In the genomic region with DNA sequence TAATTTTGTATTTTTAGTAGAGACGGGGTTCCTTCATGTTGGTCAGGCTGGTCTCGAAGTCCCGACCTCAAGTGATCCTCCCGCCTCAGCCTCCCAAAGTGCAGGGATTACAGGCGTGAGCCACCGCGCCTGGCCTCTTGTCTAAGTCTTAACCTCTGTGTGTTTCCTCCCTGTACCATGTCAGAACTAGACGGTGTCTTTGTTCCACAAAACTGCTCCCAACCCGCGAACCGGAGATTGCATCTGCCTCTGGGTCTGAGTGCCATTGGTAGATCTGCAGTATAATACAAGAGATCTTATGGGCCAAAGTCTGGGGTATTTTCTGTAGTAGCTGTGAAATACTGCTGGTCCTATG, we compare ENCODE assay signal across 10 cellular contexts. TPM values are rescaled to one million over a fixed set of nuclear protein-coding genes. Genes with fewer than 3 reads are reported as not detected.
A peak's percentile ranks its signal among the peaks of the same experiment; 100 is the strongest.
DNase-seq lines count a peak whose midpoint lies in the region; ATAC-seq, FAIRE-seq and TF ChIP-seq lines count a peak whose summit lies in the region.
"Had no signal": no experiment of that assay in that cellular context is flagged by ENCODE, and none has a peak within 500 bp of the region (broad histone marks: within the 10 kb centered on the region; RNA-seq: fewer than 3 reads in every experiment).

No MANE protein-coding gene starts in this region.

- TF ChIP-seq EP300 in GM12878 (IDR thresholded peaks at IDR 0.05; ENCODE audit: borderline replicate concordance in 1 of 2, control insufficient read depth in 1 of 2, low read depth in 2 of 2, low read length in 2 of 2): no peak

- H3K4me1 ChIP-seq in KMS-11 (ENCODE audit: low read depth, poor library complexity, severe bottlenecking) (peaks cover 7% of the 10 kb centered on the region), GM12878 (ENCODE audit: control insufficient read depth, insufficient read depth, low read length) (no peaks in the 10 kb centered on the region), osteoblast (ENCODE audit: insufficient read depth, low read length) (peaks cover 4% of the 10 kb centered on the region)

- no peak overlapping the region; the same call in 1 of the 2 replicates for H3K27ac ChIP-seq in KMS-11
- H3K27ac ChIP-seq in GM12878 (ENCODE audit: control insufficient read depth, insufficient read depth): no peak overlapping the region
- no peak overlapping the region for H3K27ac ChIP-seq in osteoblast (ENCODE audit: low read depth, low read length)

- SMC1A ChIA-PET in GM12878 (lab: Charles Lee; ENCODE audit: uncharacterized antibody, unreplicated experiment): interaction anchor here (1.9 kb wide), 1 partner anchor 35 kb away, joined by 4 read pairs; no protein-coding TSS in a partner anchor

- 89% methylated on average over 11 of the region's 11 CpGs for WGBS in GM12878 (ENCODE audit: insufficient coverage, insufficient replicate concordance, low lambda C conversion rate, missing lambda C conversion rate)

- peak overlapping the region; percentile 97; the same call in 1 of the 2 replicates for H3K9ac ChIP-seq in KMS-11
- no peak overlapping the region; the same call in 1 of the 2 replicates for H3K9ac ChIP-seq in GM12878 (ENCODE audit: control insufficient read depth, insufficient read depth, low read length)

- intact Hi-C loops in GM12878 (cut with micrococcal nuclease; ENCODE audit: unreplicated experiment): loop anchor here (1.0 kb wide), 1 partner anchor 8 kb away; a partner anchor contains a TSS

- H2AFZ ChIP-seq in KMS-11 (ENCODE audit: low read depth) (peak overlapping the region; percentile 100; the same call in 1 of the 2 replicates), GM12878 (ENCODE audit: control insufficient read depth, low read depth, low read length) (no peak overlapping the region), osteoblast (ENCODE audit: low read length) (peak overlapping the region; percentile 0)

- peaks cover 18% of the 10 kb centered on the region for H3K79me2 ChIP-seq in KMS-11 (ENCODE audit: insufficient read depth, low read depth)
- H3K79me2 ChIP-seq in GM12878 (ENCODE audit: control insufficient read depth, insufficient read depth, low read length): peaks cover 21% of the 10 kb centered on the region
- H3K79me2 ChIP-seq in osteoblast (ENCODE audit: insufficient read depth, low read length): peaks cover 40% of the 10 kb centered on the region

- no TSS peak for BruUV-seq in GM12878 (replicated peaks; lab: Mats Ljungman, UMichigan)

- DNase-seq in DMS53 (lab: John Stamatoyannopoulos, UW) (peak; percentile 16), DMS53 treated with DMSO at 0.1 percent for 48 hours (lab: John Stamatoyannopoulos, UW; ENCODE audit: unreplicated experiment) (no peak), GM12878 (ENCODE audit: low read depth, low spot score) (no peak), osteoblast (ENCODE audit: insufficient read length, low spot score, missing footprints) (no peak), iPS-NIHi7 (ENCODE audit: extremely low spot score) (no peak), superior temporal gyrus (ENCODE audit: extremely low spot score) (no peak)
- DNase-seq: NCI-H510A treated with DMSO at 0.1 percent for 48 hours had no signal

- H3K9me3 ChIP-seq in GM12878 (replicated peaks; ENCODE audit: control insufficient read depth, insufficient read depth, low read length) (no peaks in the 10 kb centered on the region), osteoblast (ENCODE audit: low read depth, low read length) (no peaks in the 10 kb centered on the region)

- POLR2A ChIA-PET in GM12878 (lab: Charles Lee): interaction anchor here (0.7 kb wide), 1 partner anchor 11 kb away, joined by 3 read pairs; no protein-coding TSS in a partner anchor

- H3K4me2 ChIP-seq in KMS-11: peak overlapping the region; percentile 91; the same call in 1 of the 2 replicates
- peak overlapping the region; percentile 3; the same call in 1 of the 2 replicates for H3K4me2 ChIP-seq in GM12878 (ENCODE audit: control insufficient read depth, insufficient read depth)
- no peak overlapping the region for H3K4me2 ChIP-seq in osteoblast (ENCODE audit: insufficient read depth, low read length)

- no peak for TF ChIP-seq POLR2A in GM12878 (IDR thresholded peaks at IDR 0.05; ENCODE audit: low read depth, low read length)

- no peaks in the 10 kb centered on the region for H3K27me3 ChIP-seq in KMS-11 (ENCODE audit: insufficient read depth, low read depth)
- H3K27me3 ChIP-seq in GM12878 (replicated peaks in 1 of 2; ENCODE audit: control insufficient read depth in 2 of 2, insufficient read depth in 2 of 2, low read length in 1 of 2): no peaks in the 10 kb centered on the region
- H3K27me3 ChIP-seq in osteoblast (ENCODE audit: insufficient read depth, low read length): no peaks in the 10 kb centered on the region

- H4K20me1 ChIP-seq in KMS-11 (ENCODE audit: insufficient read depth) (no peaks in the 10 kb centered on the region), GM12878 (ENCODE audit: control insufficient read depth, insufficient read depth) (no peaks in the 10 kb centered on the region), osteoblast (ENCODE audit: insufficient read depth, low read length) (no peaks in the 10 kb centered on the region)

- no peak for FAIRE-seq in GM12878 (lab: Jason Lieb, UNC)
- FAIRE-seq: islet of Langerhans had no signal

- CTCF ChIA-PET in GM12878 (lab: Yijun Ruan, JAX): interaction anchor here (0.8 kb wide), 2 partner anchors 8 to 43 kb away, joined by 3 to 4 read pairs; a partner anchor contains a TSS

- no peak for ATAC-seq in GM12878
- no peak for ATAC-seq in HG03442 (IDR thresholded peaks at IDR 0.05; ENCODE audit: unreplicated experiment)

- H3K4me3 ChIP-seq in KMS-11 (IDR thresholded peaks at IDR 0.05; ENCODE audit: insufficient read depth, low read depth, low read length) (no peak overlapping the region), GM12878 (peak overlapping the region; percentile 99; the same call in 1 of the 2 replicates), osteoblast (ENCODE audit: insufficient read depth, low read length) (no peak overlapping the region)

- no peaks in the 10 kb centered on the region for H3K36me3 ChIP-seq in KMS-11 (ENCODE audit: insufficient read depth)
- no peaks in the 10 kb centered on the region for H3K36me3 ChIP-seq in GM12878 (ENCODE audit: control insufficient read depth in 2 of 2, insufficient read depth in 2 of 2, low read length in 1 of 2)
- peaks cover 5% of the 10 kb centered on the region for H3K36me3 ChIP-seq in osteoblast (ENCODE audit: insufficient read depth, low read length)

- in situ Hi-C loops in GM12878 (cut with MboI): no loop called here

- RAD21 ChIA-PET in GM12878 (lab: Charles Lee; ENCODE audit: unreplicated experiment): no interaction called here

- no peak for TF ChIP-seq CTCF in KMS-11 (conservative IDR thresholded peaks at IDR 0.05; ENCODE audit: low read depth, low read length)
- TF ChIP-seq CTCF in GM12878 (IDR thresholded peaks at IDR 0.05 in 2 of 3, conservative IDR thresholded peaks at IDR 0.05 in 1 of 3; ENCODE audit: control insufficient read depth in 2 of 3, extremely low read depth in 1 of 3, insufficient read depth in 1 of 3, low read depth in 3 of 3, low read length in 3 of 3): no peak
- TF ChIP-seq CTCF in osteoblast (IDR thresholded peaks at IDR 0.05; ENCODE audit: extremely low read depth, low read depth, low read length): no peak

- TF ChIP-seq RAD21 in GM12878 (IDR thresholded peaks at IDR 0.05; ENCODE audit: insufficient read depth, low read depth, low read length): no peak

RNA-seq across cellular contexts. Expression of a gene that starts 1.3 kb away (rescaled TPM):
- 74.3 and 77.7 TPM in 2 replicates for total RNA-seq in GM12878 (2013; cell fraction: nucleolus; rRNA removed)
- total RNA-seq in GM12878 (2014; rRNA removed): 22.2 and 25.1 TPM in 2 replicates
- 23.8 and 26.2 TPM in 2 replicates for total RNA-seq in GM12878 (2014; rRNA removed; fragmentation: Illumina TruSeq; extraction: Trizol)
- 18.2 and 21.8 TPM in 2 replicates for total RNA-seq in GM12878 (2021)
- 11.8 TPM for polyA plus RNA-seq in GM12878 (2011; ENCODE audit: low read depth)
- polyA plus RNA-seq in GM12878 (2011; rRNA removed): 24.9 and 43.1 TPM in 2 replicates
- polyA plus RNA-seq in GM12878 (2011; cell fraction: cytosol; rRNA removed): 9.6 and 11.9 TPM in 2 replicates
- polyA plus RNA-seq in GM12878 (2011; cell fraction: nucleus; rRNA removed): 10.8 and 12.3 TPM in 2 replicates
- 18.8 and 21.5 TPM in 2 replicates for polyA plus RNA-seq in GM12878 (2012)
- 22.4 and 27.1 TPM in 2 replicates for polyA plus RNA-seq in GM12878 (2014; fragmentation: Illumina TruSeq; extraction: Trizol)
- polyA plus RNA-seq in GM12878 (2014; fragmentation: Nextera tagmentation; extraction: Ambion mirVana): 10 to 100 TPM in 1 of 2 experiments, 1 to 10 TPM in 1; 9.1 to 12.9 TPM
- polyA plus RNA-seq in GM12878 (2014; rRNA removed): 18.1 and 22.1 TPM in 2 replicates
- 10 to 100 TPM; 26.2 to 29.3 TPM for polyA plus RNA-seq in GM12878 (2016; fragmentation: Nextera tagmentation; extraction: Ambion mirVana)
- polyA minus RNA-seq in GM12878 (2011; rRNA and poly(A)+ RNA removed): 7.2 and 12.3 TPM in 2 replicates
- 3.7 and 5.9 TPM in 2 replicates for polyA minus RNA-seq in GM12878 (2011; cell fraction: cytosol; rRNA and poly(A)+ RNA removed)
- polyA minus RNA-seq in GM12878 (2011; cell fraction: nucleus; rRNA and poly(A)+ RNA removed): 14.4 and 19.8 TPM in 2 replicates
- total RNA-seq in osteoblast: 20.3 and 20.6 TPM in 2 replicates

RNA-seq across cellular contexts. Expression of a gene that starts 8.6 kb away (rescaled TPM):
- total RNA-seq in GM12878 (2013; cell fraction: nucleolus; rRNA removed): 10.2 and 10.7 TPM in 2 replicates
- total RNA-seq in GM12878 (2014; rRNA removed) (13.3 and 13.5 TPM in 2 replicates), GM12878 (2014; rRNA removed; fragmentation: Illumina TruSeq; extraction: Trizol) (18.9 and 19.7 TPM in 2 replicates), GM12878 (2021) (12.9 and 13.7 TPM in 2 replicates), osteoblast (13.0 and 13.8 TPM in 2 replicates)
- 7.3 TPM for polyA plus RNA-seq in GM12878 (2011; ENCODE audit: low read depth)
- polyA plus RNA-seq in GM12878 (2011; rRNA removed) (14.6 and 20.6 TPM in 2 replicates), GM12878 (2014; fragmentation: Illumina TruSeq; extraction: Trizol) (20.2 and 24.9 TPM in 2 replicates), GM12878 (2014; fragmentation: Nextera tagmentation; extraction: Ambion mirVana) (1 to 10 TPM; 9.0 to 9.9 TPM), GM12878 (2014; rRNA removed) (9.6 and 11.7 TPM in 2 replicates), GM12878 (2016; fragmentation: Nextera tagmentation; extraction: Ambion mirVana) (10 to 100 TPM; 15.9 to 16.4 TPM)
- polyA plus RNA-seq in GM12878 (2011; cell fraction: cytosol; rRNA removed): 5.9 and 7.0 TPM in 2 replicates
- polyA plus RNA-seq in GM12878 (2011; cell fraction: nucleus; rRNA removed): 8.4 and 9.2 TPM in 2 replicates
- 9.0 and 11.3 TPM in 2 replicates for polyA plus RNA-seq in GM12878 (2012)
- 9.8 and 11.0 TPM in 2 replicates for polyA minus RNA-seq in GM12878 (2011; rRNA and poly(A)+ RNA removed)
- 5.9 and 7.1 TPM in 2 replicates for polyA minus RNA-seq in GM12878 (2011; cell fraction: cytosol; rRNA and poly(A)+ RNA removed)
- polyA minus RNA-seq in GM12878 (2011; cell fraction: nucleus; rRNA and poly(A)+ RNA removed): 2.7 and 3.8 TPM in 2 replicates

RNA-seq across cellular contexts. Expression of a gene that starts 48.8 kb away (rescaled TPM):
- total RNA-seq in GM12878 (2013; cell fraction: nucleolus; rRNA removed): 50.5 and 56.5 TPM in 2 replicates
- total RNA-seq in GM12878 (2014; rRNA removed) (20.6 and 26.3 TPM in 2 replicates), GM12878 (2014; rRNA removed; fragmentation: Illumina TruSeq; extraction: Trizol) (9.8 and 12.2 TPM in 2 replicates), GM12878 (2021) (25.2 and 26.1 TPM in 2 replicates), osteoblast (12.1 and 12.7 TPM in 2 replicates)
- polyA plus RNA-seq in GM12878 (2011; ENCODE audit: low read depth): 3.7 TPM
- polyA plus RNA-seq in GM12878 (2011; rRNA removed) (6.3 and 8.6 TPM in 2 replicates), GM12878 (2014; fragmentation: Illumina TruSeq; extraction: Trizol) (2.7 and 6.5 TPM in 2 replicates), GM12878 (2014; fragmentation: Nextera tagmentation; extraction: Ambion mirVana) (under 1 TPM; 0.05 to 0.16 TPM), GM12878 (2014; rRNA removed) (14.8 and 15.6 TPM in 2 replicates), GM12878 (2016; fragmentation: Nextera tagmentation; extraction: Ambion mirVana) (1 to 10 TPM; 4.9 to 7.7 TPM)
- 10.5 and 14.4 TPM in 2 replicates for polyA plus RNA-seq in GM12878 (2011; cell fraction: cytosol; rRNA removed)
- 14.4 and 19.5 TPM in 2 replicates for polyA plus RNA-seq in GM12878 (2011; cell fraction: nucleus; rRNA removed)
- polyA plus RNA-seq in GM12878 (2012): 7.8 and 8.4 TPM in 2 replicates
- polyA minus RNA-seq in GM12878 (2011; rRNA and poly(A)+ RNA removed): 15.6 and 28.6 TPM in 2 replicates
- polyA minus RNA-seq in GM12878 (2011; cell fraction: cytosol; rRNA and poly(A)+ RNA removed): 13.3 and 14.2 TPM in 2 replicates
- polyA minus RNA-seq in GM12878 (2011; cell fraction: nucleus; rRNA and poly(A)+ RNA removed): 11.6 and 25.5 TPM in 2 replicates
